ENCODE assay signal across 2 cellular contexts in genomic region chrX:134738986-134739744, GRCh38.
A peak's percentile ranks its signal among the peaks of the same experiment; 100 is the strongest.
TF ChIP-seq lines count a peak whose summit lies in the region.

No MANE protein-coding gene starts in this region.

TF ChIP-seq in HEK293, 187 proteins besides CTCF, POLR2A, EP300 and RAD21 (continued from another document):
- TF ChIP-seq ZNF704 (tag by site-specific recombination; IDR thresholded peaks at IDR 0.05), result no peak
- TF ChIP-seq ZNF138 (tag by site-specific recombination; IDR thresholded peaks at IDR 0.05; ENCODE audit: borderline replicate concordance), result no peak
- TF ChIP-seq TRIM28 (IDR thresholded peaks at IDR 0.05; ENCODE audit: borderline replicate concordance, low read length), result 0 out of 2 replicates have a peak, but pooled peaks have one; percentile 70
- no peak for TF ChIP-seq KLF1 (tag by site-specific recombination; IDR thresholded peaks at IDR 0.05)

TF ChIP-seq in K562, 482 proteins besides CTCF, POLR2A, EP300 and RAD21 (continued from another document):
- TF ChIP-seq ATF4 (CRISPR knock-in tag; IDR thresholded peaks at IDR 0.05), result no peak
- peak; percentile 44; the same call in 1 of the 2 replicates for TF ChIP-seq KLF6 (CRISPR knock-in tag; IDR thresholded peaks at IDR 0.05; ENCODE audit: borderline replicate concordance)
- TF ChIP-seq, protein P1, sequence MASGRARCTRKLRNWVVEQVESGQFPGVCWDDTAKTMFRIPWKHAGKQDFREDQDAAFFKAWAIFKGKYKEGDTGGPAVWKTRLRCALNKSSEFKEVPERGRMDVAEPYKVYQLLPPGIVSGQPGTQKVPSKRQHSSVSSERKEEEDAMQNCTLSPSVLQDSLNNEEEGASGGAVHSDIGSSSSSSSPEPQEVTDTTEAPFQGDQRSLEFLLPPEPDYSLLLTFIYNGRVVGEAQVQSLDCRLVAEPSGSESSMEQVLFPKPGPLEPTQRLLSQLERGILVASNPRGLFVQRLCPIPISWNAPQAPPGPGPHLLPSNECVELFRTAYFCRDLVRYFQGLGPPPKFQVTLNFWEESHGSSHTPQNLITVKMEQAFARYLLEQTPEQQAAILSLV (tag; IDR thresholded peaks at IDR 0.05), result no peak
- TF ChIP-seq MITF (IDR thresholded peaks at IDR 0.05), result no peak
- TF ChIP-seq SMAD4 (CRISPR knock-in tag; conservative IDR thresholded peaks at IDR 0.05), result peak; percentile 64
- no peak for TF ChIP-seq NFE2 (IDR thresholded peaks at IDR 0.05; ENCODE audit: low read depth)
- TF ChIP-seq CBFB (CRISPR knock-in tag; IDR thresholded peaks at IDR 0.05), result no peak
- TF ChIP-seq, protein P2, sequence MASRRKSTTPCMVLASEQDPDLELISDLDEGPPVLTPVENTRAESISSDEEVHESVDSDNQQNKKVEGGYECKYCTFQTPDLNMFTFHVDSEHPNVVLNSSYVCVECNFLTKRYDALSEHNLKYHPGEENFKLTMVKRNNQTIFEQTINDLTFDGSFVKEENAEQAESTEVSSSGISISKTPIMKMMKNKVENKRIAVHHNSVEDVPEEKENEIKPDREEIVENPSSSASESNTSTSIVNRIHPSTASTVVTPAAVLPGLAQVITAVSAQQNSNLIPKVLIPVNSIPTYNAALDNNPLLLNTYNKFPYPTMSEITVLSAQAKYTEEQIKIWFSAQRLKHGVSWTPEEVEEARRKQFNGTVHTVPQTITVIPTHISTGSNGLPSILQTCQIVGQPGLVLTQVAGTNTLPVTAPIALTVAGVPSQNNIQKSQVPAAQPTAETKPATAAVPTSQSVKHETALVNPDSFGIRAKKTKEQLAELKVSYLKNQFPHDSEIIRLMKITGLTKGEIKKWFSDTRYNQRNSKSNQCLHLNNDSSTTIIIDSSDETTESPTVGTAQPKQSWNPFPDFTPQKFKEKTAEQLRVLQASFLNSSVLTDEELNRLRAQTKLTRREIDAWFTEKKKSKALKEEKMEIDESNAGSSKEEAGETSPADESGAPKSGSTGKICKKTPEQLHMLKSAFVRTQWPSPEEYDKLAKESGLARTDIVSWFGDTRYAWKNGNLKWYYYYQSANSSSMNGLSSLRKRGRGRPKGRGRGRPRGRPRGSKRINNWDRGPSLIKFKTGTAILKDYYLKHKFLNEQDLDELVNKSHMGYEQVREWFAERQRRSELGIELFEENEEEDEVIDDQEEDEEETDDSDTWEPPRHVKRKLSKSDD (conservative IDR thresholded peaks at IDR 0.05; ENCODE audit: low read length), result no peak
- TF ChIP-seq CHCHD3 (CRISPR knock-in tag; IDR thresholded peaks at IDR 0.05), result no peak
- no peak for TF ChIP-seq BRD9 (IDR thresholded peaks at IDR 0.05; ENCODE audit: low read depth, partially characterized antibody)
- TF ChIP-seq SREBF2 (CRISPR knock-in tag; IDR thresholded peaks at IDR 0.05), result no peak
- TF ChIP-seq RAD51 (IDR thresholded peaks at IDR 0.05; ENCODE audit: borderline replicate concordance, low read depth), result no peak
- peak; percentile 17; the same call in 1 of the 2 replicates for TF ChIP-seq ZNF449 (CRISPR knock-in tag; IDR thresholded peaks at IDR 0.05)
- 0 out of 2 replicates have a peak, but pooled peaks have one; percentile 32 for TF ChIP-seq HIVEP1 (CRISPR knock-in tag; IDR thresholded peaks at IDR 0.05)
- TF ChIP-seq ZNF274 (IDR thresholded peaks at IDR 0.05; ENCODE audit: borderline replicate concordance, low read depth, low read length), result no peak
- TF ChIP-seq ZNF23 (CRISPR knock-in tag; IDR thresholded peaks at IDR 0.05), result no peak
- no peak for TF ChIP-seq COPS2 (conservative IDR thresholded peaks at IDR 0.05)
- TF ChIP-seq ZNF253 (CRISPR knock-in tag; conservative IDR thresholded peaks at IDR 0.05), result no peak
- TF ChIP-seq ZFX (CRISPR knock-in tag; IDR thresholded peaks at IDR 0.05), result no peak
- no peak for TF ChIP-seq ZNF280B (CRISPR knock-in tag; IDR thresholded peaks at IDR 0.05)
- TF ChIP-seq, protein P3, sequence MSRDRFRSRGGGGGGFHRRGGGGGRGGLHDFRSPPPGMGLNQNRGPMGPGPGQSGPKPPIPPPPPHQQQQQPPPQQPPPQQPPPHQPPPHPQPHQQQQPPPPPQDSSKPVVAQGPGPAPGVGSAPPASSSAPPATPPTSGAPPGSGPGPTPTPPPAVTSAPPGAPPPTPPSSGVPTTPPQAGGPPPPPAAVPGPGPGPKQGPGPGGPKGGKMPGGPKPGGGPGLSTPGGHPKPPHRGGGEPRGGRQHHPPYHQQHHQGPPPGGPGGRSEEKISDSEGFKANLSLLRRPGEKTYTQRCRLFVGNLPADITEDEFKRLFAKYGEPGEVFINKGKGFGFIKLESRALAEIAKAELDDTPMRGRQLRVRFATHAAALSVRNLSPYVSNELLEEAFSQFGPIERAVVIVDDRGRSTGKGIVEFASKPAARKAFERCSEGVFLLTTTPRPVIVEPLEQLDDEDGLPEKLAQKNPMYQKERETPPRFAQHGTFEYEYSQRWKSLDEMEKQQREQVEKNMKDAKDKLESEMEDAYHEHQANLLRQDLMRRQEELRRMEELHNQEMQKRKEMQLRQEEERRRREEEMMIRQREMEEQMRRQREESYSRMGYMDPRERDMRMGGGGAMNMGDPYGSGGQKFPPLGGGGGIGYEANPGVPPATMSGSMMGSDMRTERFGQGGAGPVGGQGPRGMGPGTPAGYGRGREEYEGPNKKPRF (IDR thresholded peaks at IDR 0.05; ENCODE audit: low read depth, low read length), result no peak
